9 cellular contexts compared by ENCODE assay signal in genomic region chr3:194536883-194537637, GRCh38. TPM values are rescaled to one million over a fixed set of nuclear protein-coding genes. Genes with fewer than 3 reads are reported as not detected.
DNase-seq lines count a peak whose midpoint lies in the region; ATAC-seq and TF ChIP-seq lines count a peak whose summit lies in the region.
"Had no signal": no experiment of that assay in that cellular context is flagged by ENCODE, and none has a peak within 500 bp of the region (broad histone marks: within the 10 kb centered on the region; RNA-seq: fewer than 3 reads in every experiment).

No MANE protein-coding gene starts in this region.

- H3K4me3 ChIP-seq in GM23248, result no peak overlapping the region
- H3K4me3 ChIP-seq in fibroblast of lung (replicated peaks in 1 of 4; ENCODE audit: control extremely low read depth in 1 of 4, insufficient read depth in 1 of 4, low read depth in 3 of 4, low read length in 4 of 4), result no peak overlapping the region
- no peak overlapping the region for H3K4me3 ChIP-seq in sigmoid colon

- peaks cover 27% of the 10 kb centered on the region for H3K4me1 Mint-ChIP-seq in CD14-positive monocyte

- H3K79me2 ChIP-seq in GM23248 (ENCODE audit: insufficient read depth) (no peaks in the 10 kb centered on the region), fibroblast of lung (ENCODE audit: control insufficient read depth, insufficient read depth, low read length) (no peaks in the 10 kb centered on the region)

- H3K27me3 Mint-ChIP-seq in CD14-positive monocyte (ENCODE audit: low read depth in 3 of 3), result peaks cover 0 to 2% (median 0%) of the 10 kb centered on the region in 3 donors

- DNase-seq in GM23248, result peak; percentile 20
- peak; percentile 25 to 73 for DNase-seq in NCI-H446 (lab: John Stamatoyannopoulos, UW)
- DNase-seq in fibroblast of lung (ENCODE audit: low read depth in 2 of 2), result peak in 1 of 2 donors; percentile 22
- peak; percentile 75 for DNase-seq in sigmoid colon
- DNase-seq in hippocampal formation (lab: John Stamatoyannopoulos, UW), result no peak
- DNase-seq in NOMO-1 treated with DMSO at 0.1 percent for 48 hours (lab: John Stamatoyannopoulos, UW; ENCODE audit: unreplicated experiment), result no peak
- no peak for DNase-seq in CD14-positive monocyte (ENCODE audit: low spot score)
- DNase-seq: activated CD4-positive, alpha-beta T cell treated with anti-CD3 and anti-CD28 coated beads, Interleukin-2, amount 50 U/mL, for 4 hours had no signal

- no peak for TF ChIP-seq EP300 in sigmoid colon (IDR thresholded peaks at IDR 0.05)

- H3K9ac ChIP-seq in GM23248, result no peak overlapping the region
- no peak overlapping the region for H3K9ac ChIP-seq in fibroblast of lung (ENCODE audit: insufficient read depth, low read length)

- TF ChIP-seq CTCF in fibroblast of lung (conservative IDR thresholded peaks at IDR 0.05 in 1 of 2, IDR thresholded peaks at IDR 0.05 in 1 of 2; ENCODE audit: low read depth in 1 of 2, low read length in 2 of 2), result no peak
- no peak for TF ChIP-seq CTCF in sigmoid colon (IDR thresholded peaks at IDR 0.05)
- TF ChIP-seq CTCF in CD14-positive monocyte (IDR thresholded peaks at IDR 0.05), result no peak

- H3K4me2 ChIP-seq in GM23248 (ENCODE audit: unreplicated experiment), result no peak overlapping the region
- peak overlapping the region; percentile 8 for H3K4me2 ChIP-seq in fibroblast of lung (ENCODE audit: extremely low read depth, insufficient read depth, low read length)

- peaks cover 15% of the 10 kb centered on the region; the same call in 1 of the 2 replicates for H3K4me1 ChIP-seq in GM23248 (ENCODE audit: insufficient read depth)
- peaks cover 8% of the 10 kb centered on the region for H3K4me1 ChIP-seq in fibroblast of lung (ENCODE audit: control insufficient read depth, extremely low read depth, insufficient read depth, low read length)
- H3K4me1 ChIP-seq in sigmoid colon, result peaks cover 0 to 14% (median 11%) of the 10 kb centered on the region in 4 donors

- H3K36me3 ChIP-seq in GM23248 (ENCODE audit: low read depth), result no peaks in the 10 kb centered on the region
- H3K36me3 ChIP-seq in fibroblast of lung (ENCODE audit: control insufficient read depth, insufficient read depth, low read length), result no peaks in the 10 kb centered on the region
- H3K36me3 ChIP-seq in sigmoid colon, result no peaks in the 10 kb centered on the region

- peaks cover 2 to 20% (median 12%) of the 10 kb centered on the region in 7 donors for H3K9me3 Mint-ChIP-seq in CD14-positive monocyte

- H3K9me3 ChIP-seq in GM23248 (ENCODE audit: low read depth), result no peaks in the 10 kb centered on the region
- no peaks in the 10 kb centered on the region for H3K9me3 ChIP-seq in fibroblast of lung (ENCODE audit: control insufficient read depth, insufficient read depth, low read depth, low read length)
- no peaks in the 10 kb centered on the region for H3K9me3 ChIP-seq in sigmoid colon

- TF ChIP-seq POLR2A in sigmoid colon (IDR thresholded peaks at IDR 0.05), result no peak

- no peak for ATAC-seq in HG03469 (IDR thresholded peaks at IDR 0.05; ENCODE audit: unreplicated experiment)

- H3K27ac Mint-ChIP-seq in CD14-positive monocyte, result peak overlapping the region in 3 of 7 donors; percentile 17 to 50 (median 25)

- in situ Hi-C loops in GM23248 (cut with MboI), result no loop called here

- H3K27me3 ChIP-seq in GM23248 (replicated peaks; ENCODE audit: insufficient read depth) (no peaks in the 10 kb centered on the region), fibroblast of lung (ENCODE audit: control insufficient read depth, insufficient read depth, low read length) (no peaks in the 10 kb centered on the region), sigmoid colon (no peaks in the 10 kb centered on the region)

- H3K36me3 Mint-ChIP-seq in CD14-positive monocyte, result peaks cover 0 to 2% of the 10 kb centered on the region in 2 donors

- intact Hi-C loops in sigmoid colon (cut with DNase I), result no loop called here
- intact Hi-C loops in CD14-positive monocyte (cut with micrococcal nuclease), result loop anchor here in 1 of 2 donors (10.0 kb wide), 1 partner anchor 58 kb away; no protein-coding TSS in a partner anchor

- no peak overlapping the region for H3K27ac ChIP-seq in GM23248
- no peak overlapping the region for H3K27ac ChIP-seq in fibroblast of lung (ENCODE audit: insufficient read depth, low read length)
- peak overlapping the region in 1 of 4 donors; percentile 46 for H3K27ac ChIP-seq in sigmoid colon

- WGBS in GM23248 (ENCODE audit: low coverage in 1 of 2, low lambda C conversion rate in 2 of 2, missing lambda C conversion rate in 2 of 2), 2 experiments, result 83 to 85% methylated on average over 2 of the region's 2 CpGs
- 6 to 43% methylated on average over 2 of the region's 2 CpGs for WGBS in sigmoid colon, 2 donors

- no peak overlapping the region for H3K4me3 Mint-ChIP-seq in CD14-positive monocyte

- H4K20me1 ChIP-seq in GM23248 (ENCODE audit: insufficient read depth), result no peaks in the 10 kb centered on the region
- H4K20me1 ChIP-seq in fibroblast of lung (ENCODE audit: control insufficient read depth, extremely low read depth, insufficient read depth, low read length), result no peaks in the 10 kb centered on the region

- no peaks in the 10 kb centered on the region for H3K9me2 ChIP-seq in GM23248 (ENCODE audit: insufficient read depth)

- H3F3A ChIP-seq in GM23248 (ENCODE audit: insufficient read depth), result no peaks in the 10 kb centered on the region

- H2AFZ ChIP-seq in GM23248 (no peak overlapping the region), fibroblast of lung (ENCODE audit: low read length) (no peak overlapping the region)

RNA-seq across cellular contexts. Expression of gene ATP13A3, which starts 50.3 kb away (rescaled TPM):
- total RNA-seq in GM23248 (2014; rRNA removed; shearing (Covaris generic)), result 232 and 241 TPM in 2 replicates
- polyA plus RNA-seq in GM23248 (2016; fragmentation: Nextera tagmentation; extraction: Ambion mirVana), result 22.3 and 23.7 TPM in 2 replicates
- 193 and 222 TPM in 2 replicates for total RNA-seq in fibroblast of lung
- 169 and 285 TPM in 2 replicates for polyA plus RNA-seq in fibroblast of lung
- polyA plus RNA-seq in fibroblast of lung (2012), result 72.4 and 106 TPM in 2 replicates
- 52.7 and 101 TPM in 2 replicates for polyA minus RNA-seq in fibroblast of lung (ENCODE audit: low replicate concordance)
- 10 to 100 TPM; 50.4 to 82.7 (median 68.2) TPM for total RNA-seq in sigmoid colon
- polyA plus RNA-seq in sigmoid colon, result 10 to 100 TPM; 10.9 to 20.6 (median 12.0) TPM
- 1 to 10 TPM; 4.7 to 5.2 TPM for polyA plus RNA-seq in CD14-positive monocyte

Comparison
In these comparisons a context has a peak if more than half of its experiments do, and no peak if none do; other contexts are left out.
1. DNase-seq: peak in GM23248 (single experiment), NCI-H446 (2 of 2) and sigmoid colon (single experiment); none in hippocampal formation (0 of 2), NOMO-1 treated with DMSO at 0.1 percent for 48 hours (single experiment) and CD14-positive monocyte (single experiment).